29 cellular contexts compared by ENCODE assay signal in the genomic region with DNA sequence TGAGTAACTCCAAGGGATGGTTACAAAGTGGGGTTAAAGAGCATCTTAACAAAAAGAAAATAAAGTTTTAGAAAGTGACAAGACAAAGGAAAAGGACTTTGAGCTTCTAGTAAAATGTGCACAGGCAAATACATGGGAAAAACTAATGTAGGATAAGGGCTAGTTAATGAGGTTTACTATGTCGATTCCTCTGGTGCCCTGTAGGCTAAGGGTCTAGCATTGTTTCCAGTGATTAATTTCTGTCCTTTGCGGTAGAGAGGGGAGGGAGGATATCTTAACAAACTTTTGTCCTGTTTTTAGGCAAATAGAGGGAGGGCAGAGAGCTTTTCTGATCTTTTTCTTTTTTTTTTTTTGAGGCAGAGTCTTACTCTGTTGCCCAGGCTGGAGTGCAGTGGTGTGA.
"Had no signal": no experiment of that assay in that cellular context is flagged by ENCODE, and none has a peak within 500 bp of the region (broad histone marks: within the 10 kb centered on the region; RNA-seq: fewer than 3 reads in every experiment).

No MANE protein-coding gene starts in this region.

- DNase-seq: activated B cell treated with CpG ODN at 0.5 μM for 24 hours; activated CD4-positive, alpha-beta T cell treated with anti-CD3 and anti-CD28 coated beads for 1 hour; activated CD4-positive, alpha-beta T cell treated with anti-CD3 and anti-CD28 coated beads, Interleukin-2, amount 10 ng/mL, durations not matched to agents 24 days and 14 days; activated CD4-positive, alpha-beta T cell treated with anti-CD3 and anti-CD28 coated beads, Interleukin-2, amount 50 U/mL, for 48 hours; activated CD8-positive, alpha-beta memory T cell treated with anti-CD3 and anti-CD28 coated beads for 24 hours; activated gamma-delta T cell; activated naive CD4-positive, alpha-beta T cell treated with anti-CD3 and anti-CD28 coated beads, Interleukin-2, amount 10 ng/mL, durations not matched to agents 7 days and 5 days; activated naive CD8-positive, alpha-beta T cell treated with anti-CD3 and anti-CD28 coated beads, Interleukin-2, amount 10 ng/mL, durations not matched to agents 7 days and 5 days; activated T-cell treated with anti-CD3 and anti-CD28 coated beads, Interleukin-2, amount 50 U/mL, for 4 hours; amniotic stem cell; body of pancreas; central memory CD4-positive, alpha-beta T cell; MM.1S; NCI-H1105; NCI-H1436; NCI-H187; NCI-H2081; NCI-H446; NCI-H524 treated with DMSO at 0.1 percent for 48 hours; NCI-H748 treated with DMSO at 0.1 percent for 48 hours; NK-92 treated with Interleukin-12 subunit alpha and Interleukin-12 subunit beta, amount 100 ng/mL, for 24 hours; OCI-M1; RPMI8226; T-cell; T-helper 2 cell; T1000 had no signal

- H3K27ac Mint-ChIP-seq: activated B cell treated with CpG ODN at 0.5 μM for 24 hours; activated CD4-positive, alpha-beta T cell treated with anti-CD3 and anti-CD28 coated beads, Interleukin-2, amount 10 ng/mL, durations not matched to agents 24 days and 14 days; activated naive CD4-positive, alpha-beta T cell treated with anti-CD3 and anti-CD28 coated beads, Interleukin-2, amount 10 ng/mL, durations not matched to agents 7 days and 5 days; activated naive CD8-positive, alpha-beta T cell treated with anti-CD3 and anti-CD28 coated beads, Interleukin-2, amount 10 ng/mL, durations not matched to agents 7 days and 5 days; activated T-helper 17 cell treated with anti-CD3 and anti-CD28 coated beads, Interleukin-2, amount 50 U/mL, for 72 hours; T-cell had no signal

- ATAC-seq: activated T-cell treated with anti-CD3 and anti-CD28 coated beads, Interleukin-2, amount 50 U/mL, for 4 hours; activated T-helper 17 cell treated with anti-CD3 and anti-CD28 coated beads, Interleukin-2, amount 50 U/mL, for 72 hours; body of pancreas; Panc1; Right ventricle myocardium inferior; T-cell had no signal

- H3K9me3 Mint-ChIP-seq: activated B cell treated with CpG ODN at 0.5 μM for 24 hours had no signal

- H3K4me3 Mint-ChIP-seq: activated B cell treated with CpG ODN at 0.5 μM for 24 hours; activated CD4-positive, alpha-beta T cell treated with anti-CD3 and anti-CD28 coated beads, Interleukin-2, amount 10 ng/mL, durations not matched to agents 24 days and 14 days; activated naive CD4-positive, alpha-beta T cell treated with anti-CD3 and anti-CD28 coated beads, Interleukin-2, amount 10 ng/mL, durations not matched to agents 7 days and 5 days; activated naive CD8-positive, alpha-beta T cell treated with anti-CD3 and anti-CD28 coated beads, Interleukin-2, amount 10 ng/mL, durations not matched to agents 7 days and 5 days; activated T-cell treated with anti-CD3 and anti-CD28 coated beads, Interleukin-2, amount 50 U/mL, for 4 hours; activated T-helper 17 cell treated with anti-CD3 and anti-CD28 coated beads, Interleukin-2, amount 50 U/mL, for 72 hours; T-cell had no signal

- H3K36me3 Mint-ChIP-seq: activated naive CD4-positive, alpha-beta T cell treated with anti-CD3 and anti-CD28 coated beads, Interleukin-2, amount 10 ng/mL, durations not matched to agents 7 days and 5 days; activated naive CD8-positive, alpha-beta T cell treated with anti-CD3 and anti-CD28 coated beads, Interleukin-2, amount 10 ng/mL, durations not matched to agents 7 days and 5 days; T-cell had no signal

- H3K4me1 Mint-ChIP-seq: activated B cell treated with CpG ODN at 0.5 μM for 24 hours; activated CD4-positive, alpha-beta T cell treated with anti-CD3 and anti-CD28 coated beads, Interleukin-2, amount 10 ng/mL, durations not matched to agents 24 days and 14 days; activated naive CD4-positive, alpha-beta T cell treated with anti-CD3 and anti-CD28 coated beads, Interleukin-2, amount 10 ng/mL, durations not matched to agents 7 days and 5 days; activated T-helper 17 cell treated with anti-CD3 and anti-CD28 coated beads, Interleukin-2, amount 50 U/mL, for 72 hours; T-cell had no signal
